In genomic region chr1:67211589-67212563, GRCh38 we compare ENCODE assay signal across 8 cellular contexts. TPM values are rescaled to one million over a fixed set of nuclear protein-coding genes. Genes with fewer than 3 reads are reported as not detected.
DNase-seq lines count a peak whose midpoint lies in the region; ATAC-seq and TF ChIP-seq lines count a peak whose summit lies in the region.

No MANE protein-coding gene starts in this region.

- H3K36me3 ChIP-seq in upper lobe of right lung, result no peaks in the 10 kb centered on the region

- in situ Hi-C loops in G401 (cut with HindIII; ENCODE audit: low sequenced_read_pairs), result no loop called here

- H3K4me1 ChIP-seq in upper lobe of right lung, result no peaks in the 10 kb centered on the region

- no peak overlapping the region for H3K27ac ChIP-seq in upper lobe of right lung

- TF ChIP-seq CTCF in upper lobe of right lung (IDR thresholded peaks at IDR 0.05), result peak; percentile 67

- no peaks in the 10 kb centered on the region for H3K27me3 ChIP-seq in upper lobe of right lung

- no peak overlapping the region for H3K4me3 ChIP-seq in upper lobe of right lung

- DNase-seq in G401 (ENCODE audit: low spot score) (peak; percentile 10), RPMI7951 (ENCODE audit: low read depth) (peak; percentile 32), left colon (peak in 1 of 2 donors; percentile 29), upper lobe of right lung (no peak)
- peak; percentile 23 for DNase-seq in activated naive CD8-positive, alpha-beta T cell treated with anti-CD3 and anti-CD28 coated beads, Interleukin-2, amount 50 U/mL, for 16 hours (ENCODE audit: low read depth, low spot score)

- ATAC-seq in HG02678 (IDR thresholded peaks at IDR 0.05; ENCODE audit: unreplicated experiment), result peak; percentile 37
- peak; percentile 46 for ATAC-seq in left colon
- peak; percentile 31 for ATAC-seq in upper lobe of right lung
- ATAC-seq in GM19328 (IDR thresholded peaks at IDR 0.05; ENCODE audit: unreplicated experiment), result no peak
- ATAC-seq in GM18519 (IDR thresholded peaks at IDR 0.05; ENCODE audit: low FRiP score, unreplicated experiment), result no peak

- intact Hi-C loops in left colon (cut with DNase I, micrococcal nuclease), result loop anchor here in 1 of 2 donors (10.0 kb wide), 1 partner anchor 293 kb away; no protein-coding TSS in a partner anchor
- intact Hi-C loops in upper lobe of right lung (cut with DNase I), result no loop called here

- H3K9me3 ChIP-seq in upper lobe of right lung, result no peaks in the 10 kb centered on the region

RNA-seq across cellular contexts. Expression of gene IL23R, which starts 45.6 kb away (rescaled TPM):
- total RNA-seq in G401 (2014; rRNA removed; shearing (Covaris generic)), result not detected in 2 replicates
- total RNA-seq in RPMI7951 (2014; rRNA removed; shearing (Covaris generic)), result not detected in 2 replicates
- 1 to 10 TPM; 2.0 TPM for total RNA-seq in left colon
- total RNA-seq in upper lobe of right lung, result 0.20 TPM

Comparison
In these comparisons a context has a peak if more than half of its experiments do, and no peak if none do; other contexts are left out.
1. ATAC-seq: peak in HG02678 (single experiment), left colon (single experiment) and upper lobe of right lung (single experiment); none in GM19328 (single experiment) and GM18519 (single experiment).